Comparison of ENCODE assay signal across 11 cellular contexts in the genomic region with DNA sequence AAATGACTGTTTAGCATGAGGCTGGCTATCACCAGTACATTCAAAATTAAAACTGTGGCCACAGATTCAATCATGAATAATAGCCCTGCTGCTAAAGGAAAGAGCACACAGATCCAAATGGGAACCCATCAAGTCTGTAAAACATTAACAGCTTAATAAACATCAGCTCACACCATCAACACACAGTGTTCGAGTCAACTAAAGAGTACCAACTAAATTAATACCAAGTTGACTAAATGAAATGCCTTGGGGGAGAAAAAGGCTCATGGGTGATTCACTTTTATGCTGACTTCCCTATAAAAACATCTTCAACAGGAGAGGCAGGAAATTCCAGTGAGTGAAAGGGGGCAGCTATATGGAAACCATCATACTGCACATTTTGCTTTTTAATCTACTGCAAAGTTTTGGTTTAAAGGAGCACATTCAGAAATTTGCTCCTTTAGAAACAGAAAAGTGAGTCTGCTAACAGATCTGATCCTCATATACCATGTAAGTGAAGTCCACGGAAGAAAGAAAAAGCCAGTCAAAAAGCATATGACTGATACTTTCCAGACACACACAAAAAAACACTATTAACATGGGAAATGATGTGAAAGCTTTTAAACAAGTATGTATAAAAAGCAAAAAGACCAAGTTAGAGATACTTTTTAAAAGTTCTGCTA. TPM values are rescaled to one million over a fixed set of nuclear protein-coding genes. Genes with fewer than 3 reads are reported as not detected.
DNase-seq lines count a peak whose midpoint lies in the region; ATAC-seq and TF ChIP-seq lines count a peak whose summit lies in the region.
"Had no signal": no experiment of that assay in that cellular context is flagged by ENCODE, and none has a peak within 500 bp of the region (broad histone marks: within the 10 kb centered on the region; RNA-seq: fewer than 3 reads in every experiment).

No MANE protein-coding gene starts in this region.

- H3F3A ChIP-seq in GM23248 (ENCODE audit: insufficient read depth): peaks cover 38% of the 10 kb centered on the region

- H3K79me2 ChIP-seq in GM23248 (ENCODE audit: insufficient read depth): peaks cover 96% of the 10 kb centered on the region

- H2AFZ ChIP-seq in GM23248: peak overlapping the region; percentile 49

- no peaks in the 10 kb centered on the region for H3K27me3 ChIP-seq in GM23248 (replicated peaks; ENCODE audit: insufficient read depth)
- H3K27me3 ChIP-seq: uterus had no signal

- no peaks in the 10 kb centered on the region for H3K36me3 ChIP-seq in GM23248 (ENCODE audit: low read depth)
- H3K36me3 ChIP-seq: uterus had no signal

- DNase-seq in GM23248 (peak; percentile 80), glomerular visceral epithelial cell (ENCODE audit: extremely low spot score) (peak; percentile 53), renal cortical epithelial cell (ENCODE audit: low read depth) (peak; percentile 99), AG08396 (ENCODE audit: low spot score) (no peak), H4 (ENCODE audit: low spot score) (no peak), erythroblast (lab: John Stamatoyannopoulos, UW) (no peak)
- DNase-seq: DMS79 treated with DMSO at 0.1 percent for 48 hours, NCI-H1930, uterus had no signal

- no peak for TF ChIP-seq POLR2A in erythroblast (IDR thresholded peaks at IDR 0.05; ENCODE audit: low read length)

- H3K9ac ChIP-seq in GM23248: peak overlapping the region; percentile 32

- H3K9me3 ChIP-seq in GM23248 (ENCODE audit: low read depth): no peaks in the 10 kb centered on the region
- H3K9me3 ChIP-seq: uterus had no signal

- H3K4me2 ChIP-seq in GM23248 (ENCODE audit: unreplicated experiment): peak overlapping the region; percentile 75

- peak overlapping the region; percentile 49 for H3K4me3 ChIP-seq in GM23248
- H3K4me3 ChIP-seq: uterus had no signal

- in situ Hi-C loops in GM23248 (cut with MboI): no loop called here

- H4K20me1 ChIP-seq in GM23248 (ENCODE audit: insufficient read depth): no peaks in the 10 kb centered on the region

- peaks cover 37% of the 10 kb centered on the region for H3K4me1 ChIP-seq in GM23248 (ENCODE audit: insufficient read depth)
- H3K4me1 ChIP-seq: uterus had no signal

- 9 to 19% methylated on average over 2 of the region's 2 CpGs for WGBS in GM23248 (ENCODE audit: low coverage in 1 of 2, low lambda C conversion rate in 2 of 2, missing lambda C conversion rate in 2 of 2), 2 experiments

- TF ChIP-seq CTCF in VCaP (conservative IDR thresholded peaks at IDR 0.05): no peak

- ATAC-seq in GM19324 (IDR thresholded peaks at IDR 0.05; ENCODE audit: low FRiP score, unreplicated experiment): no peak

- H3K9me2 ChIP-seq in GM23248 (ENCODE audit: insufficient read depth): no peaks in the 10 kb centered on the region

- H3K27ac ChIP-seq in GM23248 (peak overlapping the region; percentile 70), VCaP (peak overlapping the region; percentile 72)
- H3K27ac ChIP-seq: uterus had no signal

RNA-seq across cellular contexts. Expression of a gene that starts 16.3 kb away (rescaled TPM):
- total RNA-seq in GM23248 (2014; rRNA removed; shearing (Covaris generic)): 58.6 and 59.2 TPM in 2 replicates
- polyA plus RNA-seq in GM23248 (2016; fragmentation: Nextera tagmentation; extraction: Ambion mirVana): 14.4 and 14.9 TPM in 2 replicates
- 86.7 and 151 TPM in 2 replicates for total RNA-seq in renal cortical epithelial cell
- 25.1 and 28.5 TPM in 2 replicates for total RNA-seq in H4 (2014; rRNA removed; shearing (Covaris generic))

RNA-seq across cellular contexts. Expression of a gene that starts 50.3 kb away (rescaled TPM):
- total RNA-seq in GM23248 (2014; rRNA removed; shearing (Covaris generic)): 47.0 and 51.1 TPM in 2 replicates
- polyA plus RNA-seq in GM23248 (2016; fragmentation: Nextera tagmentation; extraction: Ambion mirVana): 43.0 and 45.1 TPM in 2 replicates
- 48.8 and 80.7 TPM in 2 replicates for total RNA-seq in renal cortical epithelial cell
- total RNA-seq in H4 (2014; rRNA removed; shearing (Covaris generic)): 41.6 and 63.4 TPM in 2 replicates

Comparison
In these comparisons a context has a peak if more than half of its experiments do, and no peak if none do; other contexts are left out.
1. DNase-seq: peak in GM23248 (single experiment), glomerular visceral epithelial cell (single experiment) and renal cortical epithelial cell (single experiment); none in AG08396 (single experiment), H4 (single experiment) and erythroblast (0 of 2).